ENCODE assay signal across 1 cellular context in the genomic region with DNA sequence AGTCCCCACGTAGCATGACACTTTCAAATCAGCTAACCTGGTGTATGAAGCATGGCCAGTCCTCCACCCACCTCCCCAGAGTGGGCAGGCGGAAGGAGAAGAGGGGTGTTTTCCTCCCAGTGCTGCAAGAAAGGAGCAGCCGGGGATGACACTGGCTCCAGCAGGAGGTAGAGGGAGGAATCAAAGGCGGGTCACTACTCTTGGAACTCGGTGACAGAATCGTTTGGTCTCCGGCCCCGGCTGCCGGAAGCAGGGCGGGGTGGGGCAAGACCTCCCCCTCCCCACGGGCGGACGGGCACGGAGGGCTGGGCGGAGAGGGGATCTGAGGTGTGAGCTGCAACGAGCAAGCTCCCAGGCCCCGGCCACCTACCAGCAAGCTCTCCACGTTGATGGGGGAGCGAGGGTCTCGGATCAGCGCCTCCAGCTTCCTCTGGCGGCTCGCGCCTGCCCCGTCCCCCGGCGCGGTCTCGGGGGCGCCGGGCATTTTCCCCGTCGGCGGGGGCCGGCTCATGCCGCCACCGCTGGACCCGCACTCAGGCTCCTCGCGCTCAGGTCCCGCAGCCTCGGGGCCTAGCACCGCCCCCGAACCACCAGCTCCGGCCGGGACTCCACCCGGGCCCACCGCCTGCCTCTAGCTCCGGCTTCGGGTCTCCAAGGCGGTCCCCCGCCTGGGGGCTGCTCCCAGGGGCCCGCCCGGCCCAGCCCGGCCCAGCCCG.
TF ChIP-seq lines count a peak whose summit lies in the region.

No MANE protein-coding gene starts in this region.

TF ChIP-seq in HepG2, 621 proteins besides CTCF, POLR2A, EP300 and RAD21 (continued from another document and continues in another):
- TF ChIP-seq TAF1 (CRISPR knock-in tag; IDR thresholded peaks at IDR 0.05) = peak; percentile 91
- peak; percentile 69 for TF ChIP-seq PHF21A (CRISPR knock-in tag; IDR thresholded peaks at IDR 0.05)
- no peak for TF ChIP-seq ZFP62 (CRISPR knock-in tag; IDR thresholded peaks at IDR 0.05)
- TF ChIP-seq, protein P1, sequence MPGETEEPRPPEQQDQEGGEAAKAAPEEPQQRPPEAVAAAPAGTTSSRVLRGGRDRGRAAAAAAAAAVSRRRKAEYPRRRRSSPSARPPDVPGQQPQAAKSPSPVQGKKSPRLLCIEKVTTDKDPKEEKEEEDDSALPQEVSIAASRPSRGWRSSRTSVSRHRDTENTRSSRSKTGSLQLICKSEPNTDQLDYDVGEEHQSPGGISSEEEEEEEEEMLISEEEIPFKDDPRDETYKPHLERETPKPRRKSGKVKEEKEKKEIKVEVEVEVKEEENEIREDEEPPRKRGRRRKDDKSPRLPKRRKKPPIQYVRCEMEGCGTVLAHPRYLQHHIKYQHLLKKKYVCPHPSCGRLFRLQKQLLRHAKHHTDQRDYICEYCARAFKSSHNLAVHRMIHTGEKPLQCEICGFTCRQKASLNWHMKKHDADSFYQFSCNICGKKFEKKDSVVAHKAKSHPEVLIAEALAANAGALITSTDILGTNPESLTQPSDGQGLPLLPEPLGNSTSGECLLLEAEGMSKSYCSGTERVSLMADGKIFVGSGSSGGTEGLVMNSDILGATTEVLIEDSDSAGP (CRISPR knock-in tag; IDR thresholded peaks at IDR 0.05; ENCODE audit: borderline replicate concordance) = peak; percentile 85; the same call in 1 of the 2 replicates
- no peak for TF ChIP-seq ZNF460 (CRISPR knock-in tag; IDR thresholded peaks at IDR 0.05; ENCODE audit: borderline replicate concordance)
- peak; percentile 84 for TF ChIP-seq ZSCAN21 (CRISPR knock-in tag; IDR thresholded peaks at IDR 0.05; ENCODE audit: borderline replicate concordance)
- TF ChIP-seq MTF1 (CRISPR knock-in tag; IDR thresholded peaks at IDR 0.05) = no peak
- no peak for TF ChIP-seq ZKSCAN1 (IDR thresholded peaks at IDR 0.05; ENCODE audit: low read length)
- TF ChIP-seq HMG20A (CRISPR knock-in tag; IDR thresholded peaks at IDR 0.05; ENCODE audit: borderline replicate concordance) = peak; percentile 60; the same call in 1 of the 2 replicates
- TF ChIP-seq ZNF441 (CRISPR knock-in tag; IDR thresholded peaks at IDR 0.05; ENCODE audit: borderline replicate concordance) = peak; percentile 61; the same call in 1 of the 2 replicates
- peak; percentile 83 for TF ChIP-seq ZNF780A (CRISPR knock-in tag; IDR thresholded peaks at IDR 0.05)
- no peak for TF ChIP-seq ATM (IDR thresholded peaks at IDR 0.05; ENCODE audit: borderline replicate concordance)
- no peak for TF ChIP-seq HCFC1 (IDR thresholded peaks at IDR 0.05; ENCODE audit: low read depth, low read length)
- peak; percentile 76 for TF ChIP-seq ISL2 (CRISPR knock-in tag; IDR thresholded peaks at IDR 0.05)
- TF ChIP-seq ONECUT2 (CRISPR knock-in tag; IDR thresholded peaks at IDR 0.05) = 0 out of 2 replicates have a peak, but pooled peaks have one; percentile 16
- TF ChIP-seq PAF1 (CRISPR knock-in tag; IDR thresholded peaks at IDR 0.05) = no peak
- TF ChIP-seq ZNF607 (CRISPR knock-in tag; IDR thresholded peaks at IDR 0.05; ENCODE audit: borderline replicate concordance) = peak; percentile 65; the same call in 1 of the 2 replicates
- TF ChIP-seq HDAC1 (CRISPR knock-in tag; IDR thresholded peaks at IDR 0.05) = peak; percentile 81
- peak; percentile 54; the same call in 1 of the 2 replicates for TF ChIP-seq YEATS4 (CRISPR knock-in tag; IDR thresholded peaks at IDR 0.05; ENCODE audit: borderline replicate concordance)
- 0 out of 2 replicates have a peak, but pooled peaks have one; percentile 29 for TF ChIP-seq ZNF326 (CRISPR knock-in tag; IDR thresholded peaks at IDR 0.05; ENCODE audit: borderline replicate concordance)
- peak; percentile 61; the same call in 1 of the 2 replicates for TF ChIP-seq ZNF598 (CRISPR knock-in tag; IDR thresholded peaks at IDR 0.05; ENCODE audit: borderline replicate concordance)
- peak; percentile 81; the same call in 1 of the 2 replicates for TF ChIP-seq PITX1 (CRISPR knock-in tag; IDR thresholded peaks at IDR 0.05)
- TF ChIP-seq ELF4 (CRISPR knock-in tag; IDR thresholded peaks at IDR 0.05; ENCODE audit: borderline replicate concordance) = no peak
- TF ChIP-seq ZNF207 (IDR thresholded peaks at IDR 0.05; ENCODE audit: borderline replicate concordance) = no peak
- no peak for TF ChIP-seq SMAD9 (CRISPR knock-in tag; IDR thresholded peaks at IDR 0.05)
- 0 out of 2 replicates have a peak, but pooled peaks have one; percentile 48 for TF ChIP-seq MYNN (CRISPR knock-in tag; IDR thresholded peaks at IDR 0.05; ENCODE audit: low read depth)
- TF ChIP-seq ZNF350 (CRISPR knock-in tag; IDR thresholded peaks at IDR 0.05; ENCODE audit: borderline replicate concordance, low read depth) = peak; percentile 79; the same call in 1 of the 2 replicates
- TF ChIP-seq KDM6A (CRISPR knock-in tag; IDR thresholded peaks at IDR 0.05; ENCODE audit: low read depth) = no peak
- no peak; the same call in 1 of the 2 replicates for TF ChIP-seq ZNF484 (CRISPR knock-in tag; IDR thresholded peaks at IDR 0.05; ENCODE audit: borderline replicate concordance, low read depth)
- TF ChIP-seq ZNF619 (CRISPR knock-in tag; IDR thresholded peaks at IDR 0.05) = no peak; the same call in 1 of the 2 replicates
- 0 out of 2 replicates have a peak, but pooled peaks have one; percentile 72 for TF ChIP-seq ZFP37 (CRISPR knock-in tag; IDR thresholded peaks at IDR 0.05; ENCODE audit: borderline replicate concordance)
- peak; percentile 44 for TF ChIP-seq TBL1XR1 (IDR thresholded peaks at IDR 0.05; ENCODE audit: borderline replicate concordance, low read length, partially characterized antibody)
- TF ChIP-seq, protein P2, sequence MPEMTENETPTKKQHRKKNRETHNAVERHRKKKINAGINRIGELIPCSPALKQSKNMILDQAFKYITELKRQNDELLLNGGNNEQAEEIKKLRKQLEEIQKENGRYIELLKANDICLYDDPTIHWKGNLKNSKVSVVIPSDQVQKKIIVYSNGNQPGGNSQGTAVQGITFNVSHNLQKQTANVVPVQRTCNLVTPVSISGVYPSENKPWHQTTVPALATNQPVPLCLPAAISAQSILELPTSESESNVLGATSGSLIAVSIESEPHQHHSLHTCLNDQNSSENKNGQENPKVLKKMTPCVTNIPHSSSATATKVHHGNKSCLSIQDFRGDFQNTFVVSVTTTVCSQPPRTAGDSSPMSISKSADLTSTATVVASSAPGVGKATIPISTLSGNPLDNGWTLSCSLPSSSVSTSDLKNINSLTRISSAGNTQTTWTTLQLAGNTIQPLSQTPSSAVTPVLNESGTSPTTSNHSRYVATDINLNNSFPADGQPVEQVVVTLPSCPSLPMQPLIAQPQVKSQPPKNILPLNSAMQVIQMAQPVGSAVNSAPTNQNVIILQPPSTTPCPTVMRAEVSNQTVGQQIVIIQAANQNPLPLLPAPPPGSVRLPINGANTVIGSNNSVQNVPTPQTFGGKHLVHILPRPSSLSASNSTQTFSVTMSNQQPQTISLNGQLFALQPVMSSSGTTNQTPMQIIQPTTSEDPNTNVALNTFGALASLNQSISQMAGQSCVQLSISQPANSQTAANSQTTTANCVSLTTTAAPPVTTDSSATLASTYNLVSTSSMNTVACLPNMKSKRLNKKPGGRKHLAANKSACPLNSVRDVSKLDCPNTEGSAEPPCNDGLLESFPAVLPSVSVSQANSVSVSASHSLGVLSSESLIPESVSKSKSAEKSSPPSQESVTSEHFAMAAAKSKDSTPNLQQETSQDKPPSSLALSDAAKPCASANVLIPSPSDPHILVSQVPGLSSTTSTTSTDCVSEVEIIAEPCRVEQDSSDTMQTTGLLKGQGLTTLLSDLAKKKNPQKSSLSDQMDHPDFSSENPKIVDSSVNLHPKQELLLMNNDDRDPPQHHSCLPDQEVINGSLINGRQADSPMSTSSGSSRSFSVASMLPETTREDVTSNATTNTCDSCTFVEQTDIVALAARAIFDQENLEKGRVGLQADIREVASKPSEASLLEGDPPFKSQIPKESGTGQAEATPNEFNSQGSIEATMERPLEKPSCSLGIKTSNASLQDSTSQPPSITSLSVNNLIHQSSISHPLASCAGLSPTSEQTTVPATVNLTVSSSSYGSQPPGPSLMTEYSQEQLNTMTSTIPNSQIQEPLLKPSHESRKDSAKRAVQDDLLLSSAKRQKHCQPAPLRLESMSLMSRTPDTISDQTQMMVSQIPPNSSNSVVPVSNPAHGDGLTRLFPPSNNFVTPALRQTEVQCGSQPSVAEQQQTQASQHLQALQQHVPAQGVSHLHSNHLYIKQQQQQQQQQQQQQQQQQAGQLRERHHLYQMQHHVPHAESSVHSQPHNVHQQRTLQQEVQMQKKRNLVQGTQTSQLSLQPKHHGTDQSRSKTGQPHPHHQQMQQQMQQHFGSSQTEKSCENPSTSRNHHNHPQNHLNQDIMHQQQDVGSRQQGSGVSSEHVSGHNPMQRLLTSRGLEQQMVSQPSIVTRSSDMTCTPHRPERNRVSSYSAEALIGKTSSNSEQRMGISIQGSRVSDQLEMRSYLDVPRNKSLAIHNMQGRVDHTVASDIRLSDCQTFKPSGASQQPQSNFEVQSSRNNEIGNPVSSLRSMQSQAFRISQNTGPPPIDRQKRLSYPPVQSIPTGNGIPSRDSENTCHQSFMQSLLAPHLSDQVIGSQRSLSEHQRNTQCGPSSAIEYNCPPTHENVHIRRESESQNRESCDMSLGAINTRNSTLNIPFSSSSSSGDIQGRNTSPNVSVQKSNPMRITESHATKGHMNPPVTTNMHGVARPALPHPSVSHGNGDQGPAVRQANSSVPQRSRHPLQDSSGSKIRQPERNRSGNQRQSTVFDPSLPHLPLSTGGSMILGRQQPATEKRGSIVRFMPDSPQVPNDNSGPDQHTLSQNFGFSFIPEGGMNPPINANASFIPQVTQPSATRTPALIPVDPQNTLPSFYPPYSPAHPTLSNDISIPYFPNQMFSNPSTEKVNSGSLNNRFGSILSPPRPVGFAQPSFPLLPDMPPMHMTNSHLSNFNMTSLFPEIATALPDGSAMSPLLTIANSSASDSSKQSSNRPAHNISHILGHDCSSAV (CRISPR knock-in tag; IDR thresholded peaks at IDR 0.05; ENCODE audit: borderline replicate concordance) = no peak
- TF ChIP-seq KLF11 (CRISPR knock-in tag; IDR thresholded peaks at IDR 0.05) = peak; percentile 77
- TF ChIP-seq, protein P3, sequence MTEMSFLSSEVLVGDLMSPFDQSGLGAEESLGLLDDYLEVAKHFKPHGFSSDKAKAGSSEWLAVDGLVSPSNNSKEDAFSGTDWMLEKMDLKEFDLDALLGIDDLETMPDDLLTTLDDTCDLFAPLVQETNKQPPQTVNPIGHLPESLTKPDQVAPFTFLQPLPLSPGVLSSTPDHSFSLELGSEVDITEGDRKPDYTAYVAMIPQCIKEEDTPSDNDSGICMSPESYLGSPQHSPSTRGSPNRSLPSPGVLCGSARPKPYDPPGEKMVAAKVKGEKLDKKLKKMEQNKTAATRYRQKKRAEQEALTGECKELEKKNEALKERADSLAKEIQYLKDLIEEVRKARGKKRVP (CRISPR knock-in tag; IDR thresholded peaks at IDR 0.05) = peak in 1 of 2 experiments; percentile 61; a peak in 1 of 4 replicates
- peak; percentile 93 for TF ChIP-seq MEIS2 (CRISPR knock-in tag; IDR thresholded peaks at IDR 0.05)
- no peak for TF ChIP-seq ZNF749 (CRISPR knock-in tag; IDR thresholded peaks at IDR 0.05; ENCODE audit: borderline replicate concordance)
- peak; percentile 35; the same call in 1 of the 2 replicates for TF ChIP-seq DPF2 (CRISPR knock-in tag; IDR thresholded peaks at IDR 0.05; ENCODE audit: borderline replicate concordance, low read depth)
- peak; percentile 42; the same call in 1 of the 2 replicates for TF ChIP-seq CBX5 (CRISPR knock-in tag; IDR thresholded peaks at IDR 0.05; ENCODE audit: borderline replicate concordance)
- TF ChIP-seq NR3C1 (CRISPR knock-in tag; IDR thresholded peaks at IDR 0.05) = no peak
- no peak for TF ChIP-seq FOXA1 (IDR thresholded peaks at IDR 0.05)
- 0 out of 2 replicates have a peak, but pooled peaks have one; percentile 21 for TF ChIP-seq FOXA1 (CRISPR knock-in tag; IDR thresholded peaks at IDR 0.05)
- TF ChIP-seq YY1 (IDR thresholded peaks at IDR 0.05; ENCODE audit: insufficient read depth, insufficient replicate concordance, low read depth, low read length) = peak; percentile 59
